In the genomic region with DNA sequence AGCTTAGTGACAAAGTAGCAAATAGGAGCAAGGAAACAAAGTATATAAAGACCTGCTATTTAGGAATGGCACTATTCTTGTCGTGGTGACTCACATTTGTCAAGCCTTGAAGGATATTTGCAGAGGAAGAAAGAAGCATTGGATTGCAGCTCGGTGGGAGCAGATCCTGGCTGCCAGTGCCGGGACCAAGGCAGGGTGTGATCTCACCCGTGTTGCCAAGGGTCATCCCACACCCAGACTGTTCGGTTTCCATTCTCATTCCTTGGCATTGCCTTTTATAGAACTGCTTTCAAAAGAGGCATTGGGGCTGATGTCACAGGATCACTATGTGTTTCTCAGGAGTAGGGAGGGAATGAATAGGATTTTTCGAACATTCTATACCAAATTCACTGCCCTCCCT, we compare ENCODE assay signal across 1 cellular context.
TF ChIP-seq lines count a peak whose summit lies in the region.

No MANE protein-coding gene starts in this region.

TF ChIP-seq in WTC11, 78 proteins besides CTCF, POLR2A, EP300 and RAD21 (continued from another document):
- TF ChIP-seq, protein P1, sequence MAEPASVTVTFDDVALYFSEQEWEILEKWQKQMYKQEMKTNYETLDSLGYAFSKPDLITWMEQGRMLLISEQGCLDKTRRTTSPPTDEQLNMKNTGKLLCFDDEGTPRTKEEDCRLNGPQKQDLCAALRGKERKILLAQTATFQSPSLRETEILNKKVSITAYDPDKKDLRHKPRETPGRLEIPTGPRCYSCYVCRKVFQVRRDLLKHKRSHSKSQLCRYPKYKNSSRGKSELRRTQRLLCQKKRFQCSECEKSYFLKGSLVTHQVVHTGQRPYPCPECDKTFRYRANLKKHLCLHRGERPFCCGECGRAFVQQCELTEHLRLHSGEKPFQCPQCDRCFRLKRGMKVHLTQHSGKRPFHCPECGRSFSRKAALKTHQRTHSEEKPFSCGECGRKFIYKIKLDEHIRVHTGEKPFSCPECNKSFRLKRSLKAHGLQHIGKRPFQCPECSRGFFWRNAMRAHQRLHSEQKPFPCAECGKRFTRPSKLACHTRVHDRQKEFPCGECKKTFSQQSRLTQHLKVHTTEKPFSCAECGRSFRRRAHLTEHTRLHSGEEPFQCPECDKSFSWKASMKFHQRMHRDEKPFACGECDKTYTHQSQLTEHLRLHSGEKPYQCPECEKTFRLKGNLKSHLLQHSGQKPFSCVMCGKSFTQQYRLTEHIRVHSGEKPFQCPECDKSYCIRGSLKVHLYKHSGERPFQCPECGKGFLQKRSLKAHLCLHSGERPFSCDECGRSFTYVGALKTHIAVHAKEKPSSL (CRISPR knock-in tag; conservative IDR thresholded peaks at IDR 0.05), result no peak
- TF ChIP-seq, protein P2, sequence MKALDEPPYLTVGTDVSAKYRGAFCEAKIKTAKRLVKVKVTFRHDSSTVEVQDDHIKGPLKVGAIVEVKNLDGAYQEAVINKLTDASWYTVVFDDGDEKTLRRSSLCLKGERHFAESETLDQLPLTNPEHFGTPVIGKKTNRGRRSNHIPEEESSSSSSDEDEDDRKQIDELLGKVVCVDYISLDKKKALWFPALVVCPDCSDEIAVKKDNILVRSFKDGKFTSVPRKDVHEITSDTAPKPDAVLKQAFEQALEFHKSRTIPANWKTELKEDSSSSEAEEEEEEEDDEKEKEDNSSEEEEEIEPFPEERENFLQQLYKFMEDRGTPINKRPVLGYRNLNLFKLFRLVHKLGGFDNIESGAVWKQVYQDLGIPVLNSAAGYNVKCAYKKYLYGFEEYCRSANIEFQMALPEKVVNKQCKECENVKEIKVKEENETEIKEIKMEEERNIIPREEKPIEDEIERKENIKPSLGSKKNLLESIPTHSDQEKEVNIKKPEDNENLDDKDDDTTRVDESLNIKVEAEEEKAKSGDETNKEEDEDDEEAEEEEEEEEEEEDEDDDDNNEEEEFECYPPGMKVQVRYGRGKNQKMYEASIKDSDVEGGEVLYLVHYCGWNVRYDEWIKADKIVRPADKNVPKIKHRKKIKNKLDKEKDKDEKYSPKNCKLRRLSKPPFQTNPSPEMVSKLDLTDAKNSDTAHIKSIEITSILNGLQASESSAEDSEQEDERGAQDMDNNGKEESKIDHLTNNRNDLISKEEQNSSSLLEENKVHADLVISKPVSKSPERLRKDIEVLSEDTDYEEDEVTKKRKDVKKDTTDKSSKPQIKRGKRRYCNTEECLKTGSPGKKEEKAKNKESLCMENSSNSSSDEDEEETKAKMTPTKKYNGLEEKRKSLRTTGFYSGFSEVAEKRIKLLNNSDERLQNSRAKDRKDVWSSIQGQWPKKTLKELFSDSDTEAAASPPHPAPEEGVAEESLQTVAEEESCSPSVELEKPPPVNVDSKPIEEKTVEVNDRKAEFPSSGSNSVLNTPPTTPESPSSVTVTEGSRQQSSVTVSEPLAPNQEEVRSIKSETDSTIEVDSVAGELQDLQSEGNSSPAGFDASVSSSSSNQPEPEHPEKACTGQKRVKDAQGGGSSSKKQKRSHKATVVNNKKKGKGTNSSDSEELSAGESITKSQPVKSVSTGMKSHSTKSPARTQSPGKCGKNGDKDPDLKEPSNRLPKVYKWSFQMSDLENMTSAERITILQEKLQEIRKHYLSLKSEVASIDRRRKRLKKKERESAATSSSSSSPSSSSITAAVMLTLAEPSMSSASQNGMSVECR (CRISPR knock-in tag; IDR thresholded peaks at IDR 0.05; ENCODE audit: borderline replicate concordance), result no peak
